In genomic region chr2:223725986-223726970, GRCh38 we compare ENCODE assay signal across 1 cellular context.
TF ChIP-seq lines count a peak whose summit lies in the region.

No MANE protein-coding gene starts in this region.

TF ChIP-seq in HepG2, 621 proteins besides CTCF, POLR2A, EP300 and RAD21 (continued from another document):
- TF ChIP-seq ZHX2 (IDR thresholded peaks at IDR 0.05; ENCODE audit: low read depth): no peak
- TF ChIP-seq ZHX2 (CRISPR knock-in tag; IDR thresholded peaks at IDR 0.05; ENCODE audit: borderline replicate concordance): no peak
- TF ChIP-seq ZNF331 (CRISPR knock-in tag; IDR thresholded peaks at IDR 0.05): no peak
- TF ChIP-seq HNRNPK (IDR thresholded peaks at IDR 0.05; ENCODE audit: low read depth, low read length, poor library complexity, severe bottlenecking): peak; percentile 90
- peak; percentile 69; the same call in 1 of the 2 replicates for TF ChIP-seq RELA (CRISPR knock-in tag; IDR thresholded peaks at IDR 0.05)
- 0 out of 2 replicates have a peak, but pooled peaks have one; percentile 58 for TF ChIP-seq PCBP1 (IDR thresholded peaks at IDR 0.05; ENCODE audit: borderline replicate concordance, low read depth, low read length)
- TF ChIP-seq ZNF570 (CRISPR knock-in tag; IDR thresholded peaks at IDR 0.05; ENCODE audit: borderline replicate concordance): no peak
- peak; percentile 45 for TF ChIP-seq CCAR2 (optimal IDR thresholded peaks at IDR 0.05; ENCODE audit: low read depth, low read length)
- no peak for TF ChIP-seq FUBP1 (CRISPR knock-in tag; IDR thresholded peaks at IDR 0.05; ENCODE audit: borderline replicate concordance)
- TF ChIP-seq ZNF549 (CRISPR knock-in tag; IDR thresholded peaks at IDR 0.05): no peak
- TF ChIP-seq RARG (CRISPR knock-in tag; IDR thresholded peaks at IDR 0.05; ENCODE audit: low read depth): no peak
- no peak for TF ChIP-seq ZNF225 (CRISPR knock-in tag; IDR thresholded peaks at IDR 0.05)
